In the genomic region with DNA sequence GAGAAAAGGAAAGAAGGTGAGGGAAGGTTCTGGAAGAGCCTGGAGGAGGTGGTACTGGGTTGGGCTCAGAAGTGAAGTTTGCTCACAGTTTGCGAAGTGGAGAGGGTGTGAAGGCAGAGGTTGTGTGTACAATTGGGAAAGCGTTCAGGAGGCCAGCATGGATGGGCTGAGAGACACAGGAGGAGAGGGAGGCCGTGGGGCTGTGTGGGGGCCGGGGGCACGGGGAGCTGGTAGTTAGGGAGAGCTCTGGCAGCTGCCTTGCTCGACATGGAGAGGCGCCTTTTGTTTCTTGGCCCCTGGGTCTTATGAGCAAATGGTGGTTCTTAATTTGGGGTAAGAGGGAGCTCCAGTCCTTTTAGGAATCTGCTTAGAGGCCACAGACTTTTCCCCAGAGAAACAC, we compare ENCODE assay signal across 1 cellular context.
TF ChIP-seq lines count a peak whose summit lies in the region.

No MANE protein-coding gene starts in this region.

TF ChIP-seq in HepG2, 621 proteins besides CTCF, POLR2A, EP300 and RAD21:
- TF ChIP-seq ZNF441 (CRISPR knock-in tag; IDR thresholded peaks at IDR 0.05; ENCODE audit: borderline replicate concordance) (no peak), FOXO4 (CRISPR knock-in tag; conservative IDR thresholded peaks at IDR 0.05) (no peak), RFXANK (CRISPR knock-in tag; IDR thresholded peaks at IDR 0.05) (no peak), TARDBP (CRISPR knock-in tag; IDR thresholded peaks at IDR 0.05) (no peak), REPIN1 (CRISPR knock-in tag; IDR thresholded peaks at IDR 0.05; ENCODE audit: borderline replicate concordance, low read depth) (no peak), KLF12 (CRISPR knock-in tag; IDR thresholded peaks at IDR 0.05; ENCODE audit: borderline replicate concordance) (no peak), ZNF891 (CRISPR knock-in tag; IDR thresholded peaks at IDR 0.05) (no peak), TFDP1 (CRISPR knock-in tag; IDR thresholded peaks at IDR 0.05; ENCODE audit: borderline replicate concordance) (no peak), ZNF468 (CRISPR knock-in tag; IDR thresholded peaks at IDR 0.05) (no peak), ZFP1 (CRISPR knock-in tag; IDR thresholded peaks at IDR 0.05) (no peak), ZSCAN21 (CRISPR knock-in tag; IDR thresholded peaks at IDR 0.05; ENCODE audit: borderline replicate concordance) (no peak), PPARG (CRISPR knock-in tag; conservative IDR thresholded peaks at IDR 0.05) (no peak), MTA1 (CRISPR knock-in tag; IDR thresholded peaks at IDR 0.05; ENCODE audit: borderline replicate concordance) (no peak), ZNF780A (CRISPR knock-in tag; IDR thresholded peaks at IDR 0.05) (no peak), CHCHD3 (CRISPR knock-in tag; IDR thresholded peaks at IDR 0.05) (no peak)
- TF ChIP-seq, protein P1, sequence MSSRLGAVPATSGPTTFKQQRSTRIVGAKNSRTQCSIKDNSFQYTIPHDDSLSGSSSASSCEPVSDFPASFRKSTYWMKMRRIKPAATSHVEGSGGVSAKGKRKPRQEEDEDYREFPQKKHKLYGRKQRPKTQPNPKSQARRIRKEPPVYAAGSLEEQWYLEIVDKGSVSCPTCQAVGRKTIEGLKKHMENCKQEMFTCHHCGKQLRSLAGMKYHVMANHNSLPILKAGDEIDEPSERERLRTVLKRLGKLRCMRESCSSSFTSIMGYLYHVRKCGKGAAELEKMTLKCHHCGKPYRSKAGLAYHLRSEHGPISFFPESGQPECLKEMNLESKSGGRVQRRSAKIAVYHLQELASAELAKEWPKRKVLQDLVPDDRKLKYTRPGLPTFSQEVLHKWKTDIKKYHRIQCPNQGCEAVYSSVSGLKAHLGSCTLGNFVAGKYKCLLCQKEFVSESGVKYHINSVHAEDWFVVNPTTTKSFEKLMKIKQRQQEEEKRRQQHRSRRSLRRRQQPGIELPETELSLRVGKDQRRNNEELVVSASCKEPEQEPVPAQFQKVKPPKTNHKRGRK (CRISPR knock-in tag; IDR thresholded peaks at IDR 0.05): no peak
- TF ChIP-seq, protein P2, sequence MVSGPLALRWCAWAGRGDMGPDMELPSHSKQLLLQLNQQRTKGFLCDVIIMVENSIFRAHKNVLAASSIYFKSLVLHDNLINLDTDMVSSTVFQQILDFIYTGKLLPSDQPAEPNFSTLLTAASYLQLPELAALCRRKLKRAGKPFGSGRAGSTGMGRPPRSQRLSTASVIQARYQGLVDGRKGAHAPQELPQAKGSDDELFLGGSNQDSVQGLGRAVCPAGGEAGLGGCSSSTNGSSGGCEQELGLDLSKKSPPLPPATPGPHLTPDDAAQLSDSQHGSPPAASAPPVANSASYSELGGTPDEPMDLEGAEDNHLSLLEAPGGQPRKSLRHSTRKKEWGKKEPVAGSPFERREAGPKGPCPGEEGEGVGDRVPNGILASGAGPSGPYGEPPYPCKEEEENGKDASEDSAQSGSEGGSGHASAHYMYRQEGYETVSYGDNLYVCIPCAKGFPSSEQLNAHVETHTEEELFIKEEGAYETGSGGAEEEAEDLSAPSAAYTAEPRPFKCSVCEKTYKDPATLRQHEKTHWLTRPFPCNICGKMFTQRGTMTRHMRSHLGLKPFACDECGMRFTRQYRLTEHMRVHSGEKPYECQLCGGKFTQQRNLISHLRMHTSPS (CRISPR knock-in tag; IDR thresholded peaks at IDR 0.05; ENCODE audit: low read depth): no peak
- TF ChIP-seq, protein P3, sequence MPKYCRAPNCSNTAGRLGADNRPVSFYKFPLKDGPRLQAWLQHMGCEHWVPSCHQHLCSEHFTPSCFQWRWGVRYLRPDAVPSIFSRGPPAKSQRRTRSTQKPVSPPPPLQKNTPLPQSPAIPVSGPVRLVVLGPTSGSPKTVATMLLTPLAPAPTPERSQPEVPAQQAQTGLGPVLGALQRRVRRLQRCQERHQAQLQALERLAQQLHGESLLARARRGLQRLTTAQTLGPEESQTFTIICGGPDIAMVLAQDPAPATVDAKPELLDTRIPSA (CRISPR knock-in tag; IDR thresholded peaks at IDR 0.05; ENCODE audit: borderline replicate concordance): no peak
